Comparison of ENCODE assay signal across 14 cellular contexts in the genomic region with DNA sequence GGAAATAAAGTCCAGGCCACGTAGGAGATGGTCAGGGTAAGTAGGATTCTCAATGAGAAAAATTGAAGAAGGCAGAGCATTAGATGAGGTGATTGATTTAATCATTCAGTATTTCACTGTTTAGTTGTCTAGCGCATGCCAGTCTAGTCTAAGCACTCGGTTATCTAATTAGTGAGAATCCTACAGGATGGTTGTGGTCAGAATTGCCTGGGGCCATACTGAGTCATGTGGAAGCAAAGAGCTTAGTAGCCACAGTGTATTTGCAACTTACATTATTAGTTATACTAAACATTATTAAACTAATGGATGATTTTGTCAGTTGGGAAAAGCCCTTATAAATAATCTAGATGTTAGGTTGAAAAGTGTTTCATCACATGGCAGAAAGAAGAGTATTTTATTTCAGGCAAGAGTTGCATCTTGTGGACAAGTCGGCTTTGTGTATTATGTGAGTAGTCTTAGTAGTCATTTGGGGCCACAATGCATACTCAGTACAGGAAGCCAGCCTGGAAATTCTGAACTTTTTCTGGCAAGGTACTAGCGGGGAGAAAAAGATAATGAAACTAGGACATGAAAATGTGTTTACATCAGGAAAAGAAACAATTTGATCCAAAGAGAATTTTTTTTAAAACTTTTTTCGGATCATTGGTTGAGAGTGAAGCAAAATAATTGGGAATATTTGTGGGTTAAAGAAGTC. TPM values are rescaled to one million over a fixed set of nuclear protein-coding genes. Genes with fewer than 3 reads are reported as not detected.
DNase-seq lines count a peak whose midpoint lies in the region; ATAC-seq, FAIRE-seq and TF ChIP-seq lines count a peak whose summit lies in the region.
"Had no signal": no experiment of that assay in that cellular context is flagged by ENCODE, and none has a peak within 500 bp of the region (broad histone marks: within the 10 kb centered on the region; RNA-seq: fewer than 3 reads in every experiment).

No MANE protein-coding gene starts in this region.

- intact Hi-C loops in esophagus muscularis mucosa (cut with DNase I), result no loop called here
- intact Hi-C loops in sigmoid colon (cut with DNase I), result no loop called here

- H3K27me3 ChIP-seq in SJCRH30, result no peaks in the 10 kb centered on the region
- no peaks in the 10 kb centered on the region for H3K27me3 ChIP-seq in esophagus muscularis mucosa
- H3K27me3 ChIP-seq in sigmoid colon, result no peaks in the 10 kb centered on the region
- H3K27me3 ChIP-seq: esophagus squamous epithelium, ovary, upper lobe of right lung had no signal

- FAIRE-seq in RCC 7860 (lab: Jason Lieb, UNC), result no peak
- FAIRE-seq: GM18507 had no signal

- TF ChIP-seq POLR2A in esophagus muscularis mucosa (IDR thresholded peaks at IDR 0.05; ENCODE audit: low read depth) (no peak), sigmoid colon (IDR thresholded peaks at IDR 0.05) (no peak)

- no peak for ATAC-seq in HG03521 (IDR thresholded peaks at IDR 0.05; ENCODE audit: unreplicated experiment)
- ATAC-seq: upper lobe of right lung had no signal

- 82% methylated on average over 6 of the region's 6 CpGs for WGBS in esophagus muscularis mucosa
- WGBS in sigmoid colon, 2 donors, result 88 to 92% methylated on average over 6 of the region's 6 CpGs

- peak; percentile 88 for DNase-seq in EL
- peak; percentile 14 to 34 for DNase-seq in SJCRH30
- DNase-seq in esophagus muscularis mucosa (ENCODE audit: extremely low spot score), result no peak
- DNase-seq in sigmoid colon, result no peak
- no peak for DNase-seq in cortex of kidney (lab: John Stamatoyannopoulos, UW)
- no peak for DNase-seq in RCC 7860 (ENCODE audit: low spot score)
- DNase-seq: DMS79 treated with DMSO at 0.1 percent for 48 hours; esophagus squamous epithelium; NCI-H187 treated with DMSO at 0.1 percent for 48 hours; NK-92 treated with Interleukin-12 subunit alpha and Interleukin-12 subunit beta, amount 100 ng/mL, for 24 hours; ovary; upper lobe of right lung had no signal

- TF ChIP-seq EP300 in esophagus muscularis mucosa (IDR thresholded peaks at IDR 0.05) (no peak), sigmoid colon (IDR thresholded peaks at IDR 0.05) (no peak)

- TF ChIP-seq CTCF in esophagus muscularis mucosa (IDR thresholded peaks at IDR 0.05) (no peak), sigmoid colon (IDR thresholded peaks at IDR 0.05) (no peak)

- no peaks in the 10 kb centered on the region for H3K4me1 ChIP-seq in SJCRH30
- H3K4me1 ChIP-seq in esophagus muscularis mucosa, result peaks cover 54 to 93% (median 87%) of the 10 kb centered on the region in 4 donors
- peaks cover 0 to 84% (median 65%) of the 10 kb centered on the region in 4 donors for H3K4me1 ChIP-seq in sigmoid colon

- H3K9me3 ChIP-seq in SJCRH30 (replicated peaks) (no peaks in the 10 kb centered on the region), esophagus muscularis mucosa (no peaks in the 10 kb centered on the region), sigmoid colon (no peaks in the 10 kb centered on the region)
- H3K9me3 ChIP-seq: esophagus squamous epithelium, ovary, upper lobe of right lung had no signal

- H3K4me3 ChIP-seq in SJCRH30 (no peak overlapping the region), esophagus muscularis mucosa (no peak overlapping the region), sigmoid colon (no peak overlapping the region)
- H3K4me3 ChIP-seq: esophagus squamous epithelium, ovary, upper lobe of right lung had no signal

- H3K27ac ChIP-seq in SJCRH30 (no peak overlapping the region), esophagus muscularis mucosa (replicated peaks in 1 of 4) (peak overlapping the region; percentile 45 to 70 (median 57)), sigmoid colon (peak overlapping the region; percentile 36 to 63 (median 52))
- H3K27ac ChIP-seq: upper lobe of right lung had no signal

- H3K36me3 ChIP-seq in SJCRH30 (no peaks in the 10 kb centered on the region), esophagus muscularis mucosa (peaks cover 0 to 8% (median 0%) of the 10 kb centered on the region in 4 donors), sigmoid colon (peaks cover 0 to 6% (median 0%) of the 10 kb centered on the region in 4 donors)
- H3K36me3 ChIP-seq: ovary had no signal

RNA-seq across cellular contexts. Expression of gene CPEB2, which starts 31.9 kb away (rescaled TPM):
- total RNA-seq in SJCRH30 (2014; rRNA removed; shearing (Covaris generic)), result 0.56 and 0.73 TPM in 2 replicates
- total RNA-seq in esophagus muscularis mucosa (10 to 100 TPM; 23.7 to 35.7 (median 25.6) TPM), sigmoid colon (10 to 100 TPM; 27.5 to 39.2 (median 30.4) TPM)
- polyA plus RNA-seq in sigmoid colon, result 1 to 10 TPM; 6.4 to 9.6 (median 7.2) TPM

Comparison
In these comparisons a context has a peak if more than half of its experiments do, and no peak if none do; other contexts are left out.
1. DNase-seq: peak in EL (single experiment) and SJCRH30 (2 of 2); none in esophagus muscularis mucosa (single experiment), sigmoid colon (single experiment), cortex of kidney (single experiment) and RCC 7860 (single experiment).
2. RNA of gene CPEB2, which starts 31.9 kb away (total RNA-seq): 27.5 to 39.2 TPM in sigmoid colon and 23.7 to 35.7 TPM in esophagus muscularis mucosa; 0.56 to 0.73 TPM in SJCRH30; every median in the first group is over 10 times any median in the second.